Comparison of ENCODE assay signal across 32 cellular contexts in genomic region chr4:120824905-120825304, GRCh38.
"Had no signal": no experiment of that assay in that cellular context is flagged by ENCODE, and none has a peak within 500 bp of the region (broad histone marks: within the 10 kb centered on the region; RNA-seq: fewer than 3 reads in every experiment).

No MANE protein-coding gene starts in this region.

- H3K4me3 ChIP-seq: adrenal gland, body of pancreas, cardiac muscle cell, coronary artery, dorsolateral prefrontal cortex had no signal

- FAIRE-seq: frontal cortex had no signal

- H3K27ac ChIP-seq: adrenal gland, body of pancreas, cardiac muscle cell, coronary artery, dorsolateral prefrontal cortex, WERI-Rb-1 had no signal

- DNase-seq: activated B cell treated with CpG ODN at 0.5 μM for 24 hours; activated CD4-positive, alpha-beta T cell treated with anti-CD3 and anti-CD28 coated beads for 48 hours; activated CD4-positive, alpha-beta T cell treated with anti-CD3 and anti-CD28 coated beads, Interleukin-2, amount 50 U/mL, for 1 hour; activated CD4-positive, alpha-beta T cell treated with anti-CD3 and anti-CD28 coated beads, Interleukin-2, amount 50 U/mL, for 48 hours; activated CD8-positive, alpha-beta memory T cell treated with anti-CD3 and anti-CD28 coated beads, Interleukin-2, amount 10 ng/mL, durations not matched to agents 7 days and 5 days; activated CD8-positive, alpha-beta memory T cell treated with anti-CD3 and anti-CD28 coated beads, Interleukin-2, amount 50 U/mL, for 4 hours; activated CD8-positive, alpha-beta T cell treated with anti-CD3 and anti-CD28 coated beads for 36 hours; activated effector memory CD4-positive, alpha-beta T cell treated with anti-CD3 and anti-CD28 coated beads, Interleukin-2, amount 50 U/mL, for 16 hours; activated naive CD4-positive, alpha-beta T cell treated with anti-CD3 and anti-CD28 coated beads for 36 hours; activated naive CD8-positive, alpha-beta T cell treated with anti-CD3 and anti-CD28 coated beads for 36 hours; activated naive CD8-positive, alpha-beta T cell treated with anti-CD3 and anti-CD28 coated beads, Interleukin-2, amount 50 U/mL, for 24 hours; activated T-cell treated with anti-CD3 and anti-CD28 coated beads, Interleukin-2, amount 50 U/mL, for 1 hour; activated T-cell treated with anti-CD3 and anti-CD28 coated beads, Interleukin-2, amount 50 U/mL, for 48 hours; adrenal gland; amygdala; aorta; body of pancreas; central memory CD4-positive, alpha-beta T cell; cerebellar nuclear complex; dorsolateral prefrontal cortex; effector memory CD4-positive, alpha-beta T cell; endodermal cell; foreskin fibroblast; T-helper 1 cell; T-helper 17 cell; T1000; WERI-Rb-1 had no signal

- H3K9me3 ChIP-seq: adrenal gland, body of pancreas had no signal

- ATAC-seq: activated CD4-positive, CD25-positive, alpha-beta regulatory T cell treated with anti-CD3 and anti-CD28 coated beads, Interleukin-2, amount 50 U/mL, for 24 hours; activated CD8-positive, alpha-beta memory T cell treated with anti-CD3 and anti-CD28 coated beads, Interleukin-2, amount 10 ng/mL, durations not matched to agents 7 days and 5 days; activated CD8-positive, alpha-beta T cell treated with anti-CD3 and anti-CD28 coated beads for 36 hours; activated naive CD8-positive, alpha-beta T cell treated with anti-CD3 and anti-CD28 coated beads, Interleukin-2, amount 50 U/mL, for 24 hours; body of pancreas; esophagus mucosa; T-helper 17 cell had no signal

- H3K27me3 ChIP-seq: adrenal gland, body of pancreas, cardiac muscle cell, dorsolateral prefrontal cortex had no signal

- H3K36me3 ChIP-seq: adrenal gland, cardiac muscle cell, WERI-Rb-1 had no signal
